ENCODE assay signal across 8 cellular contexts in the genomic region with DNA sequence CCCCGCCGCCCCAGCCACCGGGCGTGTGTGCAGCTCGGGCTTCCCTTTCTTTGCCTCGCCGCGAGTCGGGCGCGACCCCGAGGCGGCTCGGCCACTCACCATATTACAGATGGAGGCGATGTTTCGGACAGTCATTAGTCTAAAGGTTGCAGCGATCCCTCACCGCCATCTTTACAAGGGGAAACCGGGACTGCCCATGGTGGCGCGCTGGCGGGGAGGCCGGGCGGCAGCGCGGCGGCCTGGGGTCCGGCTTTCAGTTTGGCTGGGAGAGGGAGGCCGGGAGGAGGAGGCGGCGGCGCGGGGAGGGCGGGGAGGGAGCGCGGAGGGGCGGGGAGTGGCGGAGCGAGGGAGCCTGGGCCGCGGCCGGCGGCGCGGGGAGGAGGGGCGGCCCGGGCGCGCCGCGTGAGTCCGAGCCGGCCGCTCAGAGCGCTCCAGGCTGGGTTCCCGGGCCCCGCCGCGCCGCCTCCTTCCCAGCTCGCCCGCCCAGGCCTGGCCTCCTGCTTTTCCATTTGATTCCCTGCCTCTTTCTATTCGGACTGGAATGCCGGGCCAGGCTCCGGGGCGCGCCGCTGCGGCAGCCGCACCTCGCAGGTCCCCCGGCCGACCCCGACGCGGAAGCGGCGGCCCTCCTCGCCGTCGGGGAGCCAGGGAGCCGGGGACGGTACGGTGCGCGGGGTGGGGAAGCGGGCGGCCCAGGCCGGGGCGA. TPM values are rescaled to one million over a fixed set of nuclear protein-coding genes. Genes with fewer than 3 reads are reported as not detected.
DNase-seq lines count a peak whose midpoint lies in the region; ATAC-seq and TF ChIP-seq lines count a peak whose summit lies in the region.

A gene with protein sequence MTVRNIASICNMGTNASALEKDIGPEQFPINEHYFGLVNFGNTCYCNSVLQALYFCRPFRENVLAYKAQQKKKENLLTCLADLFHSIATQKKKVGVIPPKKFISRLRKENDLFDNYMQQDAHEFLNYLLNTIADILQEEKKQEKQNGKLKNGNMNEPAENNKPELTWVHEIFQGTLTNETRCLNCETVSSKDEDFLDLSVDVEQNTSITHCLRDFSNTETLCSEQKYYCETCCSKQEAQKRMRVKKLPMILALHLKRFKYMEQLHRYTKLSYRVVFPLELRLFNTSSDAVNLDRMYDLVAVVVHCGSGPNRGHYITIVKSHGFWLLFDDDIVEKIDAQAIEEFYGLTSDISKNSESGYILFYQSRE (minus strand): TSS at position 286 of the 706 bp plus-strand sequence. CDS start 151 bp downstream, at position 135.

- POLR2A ChIA-PET in PC-3 (lab: Charles Lee; ENCODE audit: unreplicated experiment), result no interaction called here
- POLR2A ChIA-PET in naive thymus-derived CD4-positive, alpha-beta T cell (lab: Charles Lee), result interaction anchor here (0.7 kb wide), 1 partner anchor 62 kb away, joined by 3 read pairs; no protein-coding TSS in a partner anchor

- peak; percentile 81 for ATAC-seq in GM19395 (IDR thresholded peaks at IDR 0.05; ENCODE audit: unreplicated experiment)
- peak; percentile 64 for ATAC-seq in HG03520 (IDR thresholded peaks at IDR 0.05; ENCODE audit: unreplicated experiment)
- peak; percentile 89 for ATAC-seq in PC-3
- peak; percentile 86 for ATAC-seq in naive thymus-derived CD4-positive, alpha-beta T cell

- H3F3A ChIP-seq in PC-3 (ENCODE audit: low read length, unreplicated experiment), result no peaks in the 10 kb centered on the region

- peaks cover 41% of the 10 kb centered on the region for H3K79me2 ChIP-seq in PC-3 (ENCODE audit: low read length)

- H3K4me1 ChIP-seq in PC-3 (ENCODE audit: insufficient read depth, low read length) (peaks cover 16% of the 10 kb centered on the region), stomach (peaks cover 23 to 50% (median 42%) of the 10 kb centered on the region in 4 donors)
- H3K4me1 ChIP-seq in naive thymus-derived CD4-positive, alpha-beta T cell (ENCODE audit: control insufficient read depth in 2 of 2, insufficient read depth in 2 of 2, low read length in 2 of 2), result peaks cover 5% of the 10 kb centered on the region in 2 donors

- DNase-seq in Caki2 (ENCODE audit: low read depth) (peak; percentile 60), PC-3 (peak; percentile 77), fibroblast of mammary gland (ENCODE audit: low read depth) (peak; percentile 54), stomach (peak; percentile 81)
- DNase-seq in activated T-helper 1 cell treated with anti-CD3 and anti-CD28 coated beads, Interleukin-2, amount 50 U/mL, for 16 hours (ENCODE audit: low read depth in 1 of 2, low spot score in 1 of 2), result peak; percentile 9 to 35
- DNase-seq in naive thymus-derived CD4-positive, alpha-beta T cell, result peak in 7 of 9 donors; percentile 3 to 65 (median 15)

- H4K20me1 ChIP-seq in PC-3 (ENCODE audit: low read length), result no peaks in the 10 kb centered on the region

- TF ChIP-seq EP300 in stomach (IDR thresholded peaks at IDR 0.05), result no peak

- H3K9me2 ChIP-seq in PC-3 (replicated peaks; ENCODE audit: low read length), result no peaks in the 10 kb centered on the region

- H3K36me3 ChIP-seq in PC-3 (ENCODE audit: low read depth, low read length), result no peaks in the 10 kb centered on the region; the same call in 1 of the 2 replicates
- H3K36me3 ChIP-seq in naive thymus-derived CD4-positive, alpha-beta T cell (ENCODE audit: control insufficient read depth in 2 of 3, insufficient read depth in 3 of 3, low read length in 3 of 3), result no peaks in the 10 kb centered on the region
- H3K36me3 ChIP-seq in stomach, result no peaks in the 10 kb centered on the region

- in situ Hi-C loops in Caki2 (cut with HindIII; ENCODE audit: low pct_unique_long_range_greater_than_20kb, low sequenced_read_pairs), result no loop called here

- peak within 1 kb of the TSS; percentile 96 for H3K4me2 ChIP-seq in PC-3 (ENCODE audit: low read length)

- peaks cover 12 to 23% (median 17%) of the 10 kb centered on the region in 7 donors for H3K4me1 Mint-ChIP-seq in naive thymus-derived CD4-positive, alpha-beta T cell

- 0 to 1% (median 1%) methylated on average over 36 to 90 of the region's 90 CpGs for WGBS in stomach, 5 donors

- H3K27ac Mint-ChIP-seq in naive thymus-derived CD4-positive, alpha-beta T cell, result peak within 1 kb of the TSS in 6 of 9 donors; percentile 12 to 77 (median 58)

- CTCF ChIA-PET in PC-3 (lab: Charles Lee), result no interaction called here
- CTCF ChIA-PET in naive thymus-derived CD4-positive, alpha-beta T cell (lab: Charles Lee), result no interaction called here

- H3K4me3 ChIP-seq in PC-3 (ENCODE audit: low read length), result peak within 1 kb of the TSS; percentile 90
- H3K4me3 ChIP-seq in fibroblast of mammary gland (ENCODE audit: control insufficient read depth, low read depth, low read length), result peak within 1 kb of the TSS; percentile 71
- peak within 1 kb of the TSS; percentile 52 for H3K4me3 ChIP-seq in naive thymus-derived CD4-positive, alpha-beta T cell (ENCODE audit: low read length)
- H3K4me3 ChIP-seq in stomach, result peak within 1 kb of the TSS; percentile 79 to 92 (median 88)

- intact Hi-C loops in PC-3 (cut with micrococcal nuclease) (loop anchor here (1.0 kb wide), 1 partner anchor 53 kb away; no protein-coding TSS in a partner anchor), stomach (cut with DNase I; ENCODE audit: low total_unique reads) (no loop called here)
- intact Hi-C loops in naive thymus-derived CD4-positive, alpha-beta T cell (cut with micrococcal nuclease), result loop anchor here (1.0 to 10.0 kb wide), 8 partner anchors 53 to 817 kb away; a partner anchor contains a TSS

- peaks cover 0 to 25% (median under 1%) of the 10 kb centered on the region in 5 donors for H3K36me3 Mint-ChIP-seq in naive thymus-derived CD4-positive, alpha-beta T cell

- peaks cover 0 to 8% (median 4%) of the 10 kb centered on the region in 11 donors for H3K9me3 Mint-ChIP-seq in naive thymus-derived CD4-positive, alpha-beta T cell

- H3K27me3 Mint-ChIP-seq in naive thymus-derived CD4-positive, alpha-beta T cell, result peaks cover 0 to 24% (median 16%) of the 10 kb centered on the region in 5 donors

- TF ChIP-seq CTCF in PC-3 (conservative IDR thresholded peaks at IDR 0.05; ENCODE audit: low read depth, low read length) (no peak), fibroblast of mammary gland (conservative IDR thresholded peaks at IDR 0.05; ENCODE audit: control insufficient read depth, insufficient read depth, low read depth, low read length) (no peak), stomach (IDR thresholded peaks at IDR 0.05) (no peak)

- peak within 1 kb of the TSS; percentile 18; the same call in 1 of the 2 replicates for H3K27ac ChIP-seq in PC-3 (ENCODE audit: low read length)
- H3K27ac ChIP-seq in naive thymus-derived CD4-positive, alpha-beta T cell (ENCODE audit: low read depth, low read length), result peak within 1 kb of the TSS; percentile 37
- H3K27ac ChIP-seq in stomach, result peak within 1 kb of the TSS; percentile 92 to 99 (median 98)

- TF ChIP-seq POLR2A in stomach (IDR thresholded peaks at IDR 0.05), result no peak

- BruUV-seq in PC-3 (replicated peaks; lab: Mats Ljungman, UMichigan), result no TSS peak

- peak within 1 kb of the TSS; percentile 97 for H2AFZ ChIP-seq in PC-3 (ENCODE audit: low read length)

- H3K9ac ChIP-seq in PC-3 (ENCODE audit: low read length), result peak within 1 kb of the TSS; percentile 88

- no peaks in the 10 kb centered on the region for H3K9me3 ChIP-seq in PC-3 (ENCODE audit: low read length)
- H3K9me3 ChIP-seq in naive thymus-derived CD4-positive, alpha-beta T cell (ENCODE audit: control insufficient read depth in 2 of 3, low read length in 3 of 3), result no peaks in the 10 kb centered on the region
- no peaks in the 10 kb centered on the region for H3K9me3 ChIP-seq in stomach

- peak within 1 kb of the TSS; percentile 83 to 92 (median 87) for H3K4me3 Mint-ChIP-seq in naive thymus-derived CD4-positive, alpha-beta T cell

- H3K27me3 ChIP-seq in PC-3 (ENCODE audit: low read length) (no peaks in the 10 kb centered on the region), stomach (no peaks in the 10 kb centered on the region)
- H3K27me3 ChIP-seq in naive thymus-derived CD4-positive, alpha-beta T cell (ENCODE audit: control insufficient read depth in 2 of 2, insufficient read depth in 2 of 2, low read length in 2 of 2), result no peaks in the 10 kb centered on the region

RNA-seq across cellular contexts. Expression of the gene that starts here (rescaled TPM):
- 3.9 and 27.8 TPM in 2 replicates for total RNA-seq in Caki2 (2014; rRNA removed; shearing (Covaris generic); ENCODE audit: low replicate concordance)
- total RNA-seq in PC-3 (2014; rRNA removed), result 9.2 and 9.4 TPM in 2 replicates
- 10 to 100 TPM in 1 of 5 experiments, 1 to 10 TPM in 4; 3.0 to 11.7 (median 4.0) TPM for total RNA-seq in naive thymus-derived CD4-positive, alpha-beta T cell
- 1 to 10 TPM in 1 of 2 donors, under 1 TPM in 1; 0.89 to 3.0 TPM for polyA plus RNA-seq in naive thymus-derived CD4-positive, alpha-beta T cell
- 10 to 100 TPM in 3 of 5 donors, 1 to 10 TPM in 2; 2.7 to 36.5 (median 24.8) TPM for total RNA-seq in stomach
- 1 to 10 TPM; 3.2 to 6.4 (median 5.8) TPM for polyA plus RNA-seq in stomach

Comparison
In these comparisons a context has a peak if more than half of its experiments do, and no peak if none do; other contexts are left out.
1. Peak in every context shown above with its lines: DNase-seq, ATAC-seq, H3K4me3 ChIP-seq and H3K27ac ChIP-seq.
2. DNase-seq: peak in every context shown above with its lines; median percentile 81 in stomach; 77 in PC-3; 60 in Caki2; 54 in fibroblast of mammary gland; 22 in activated T-helper 1 cell treated with anti-CD3 and anti-CD28 coated beads, Interleukin-2, amount 50 U/mL, for 16 hours; 15 in naive thymus-derived CD4-positive, alpha-beta T cell.
3. H3K27ac ChIP-seq: peak in every context shown above with its lines; median percentile 98 in stomach; 37 in naive thymus-derived CD4-positive, alpha-beta T cell; 18 in PC-3.